In genomic region chr17:3260600-3260999, GRCh38 we compare ENCODE assay signal across 36 cellular contexts. TPM values are rescaled to one million over a fixed set of nuclear protein-coding genes. Genes with fewer than 3 reads are reported as not detected.
"Had no signal": no experiment of that assay in that cellular context is flagged by ENCODE, and none has a peak within 500 bp of the region (broad histone marks: within the 10 kb centered on the region; RNA-seq: fewer than 3 reads in every experiment).

No MANE protein-coding gene starts in this region.

- H3K27me3 ChIP-seq: ascending aorta, breast epithelium had no signal

- DNase-seq: activated B cell treated with CpG ODN at 0.5 μM for 24 hours; activated CD4-positive, alpha-beta T cell treated with anti-CD3 and anti-CD28 coated beads for 4 hours; activated CD4-positive, CD25-positive, alpha-beta regulatory T cell treated with anti-CD3 and anti-CD28 coated beads, Interleukin-2, amount 50 U/mL, for 72 hours; activated CD8-positive, alpha-beta T cell treated with anti-CD3 and anti-CD28 coated beads for 36 hours; activated gamma-delta T cell; activated naive CD4-positive, alpha-beta T cell treated with Interleukin-2 at 50 U/mL for 16 hours; activated naive CD8-positive, alpha-beta T cell treated with anti-CD3 and anti-CD28 coated beads, Interleukin-2, amount 10 ng/mL, durations not matched to agents 7 days and 5 days; activated T-cell treated with anti-CD3 and anti-CD28 coated beads, Interleukin-2, amount 50 U/mL, for 1 hour; activated T-cell treated with anti-CD3 and anti-CD28 coated beads, Interleukin-2, amount 50 U/mL, for 72 hours; amygdala; MM.1S; MV-4-11; NCI-H1092; NCI-H1436 treated with DMSO at 0.1 percent for 48 hours; NCI-H1694 treated with DMSO at 0.1 percent for 48 hours; NCI-H2029; NCI-H345; NCI-H524 treated with DMSO at 0.1 percent for 48 hours; PC-9; Right ventricle myocardium superior; SW 1271; T-helper 1 cell; T-helper 2 cell; T-helper 9 cell had no signal

- H3K36me3 ChIP-seq: ascending aorta, breast epithelium had no signal

- H3K4me3 Mint-ChIP-seq: activated B cell treated with CpG ODN at 0.5 μM for 24 hours; activated CD8-positive, alpha-beta T cell treated with anti-CD3 and anti-CD28 coated beads for 36 hours; activated naive CD4-positive, alpha-beta T cell treated with anti-CD3 and anti-CD28 coated beads, Interleukin-2, amount 50 U/mL, for 24 hours; activated naive CD8-positive, alpha-beta T cell treated with anti-CD3 and anti-CD28 coated beads, Interleukin-2, amount 10 ng/mL, durations not matched to agents 7 days and 5 days; activated T-cell treated with anti-CD3 and anti-CD28 coated beads, Interleukin-2, amount 50 U/mL, for 72 hours had no signal

- H3K27ac Mint-ChIP-seq: activated B cell treated with CpG ODN at 0.5 μM for 24 hours; activated CD8-positive, alpha-beta T cell treated with anti-CD3 and anti-CD28 coated beads for 36 hours; activated naive CD4-positive, alpha-beta T cell treated with anti-CD3 and anti-CD28 coated beads, Interleukin-2, amount 50 U/mL, for 24 hours; activated naive CD8-positive, alpha-beta T cell treated with anti-CD3 and anti-CD28 coated beads, Interleukin-2, amount 10 ng/mL, durations not matched to agents 7 days and 5 days; activated T-helper 2 cell treated with anti-CD3 and anti-CD28 coated beads, Interferon-gamma antibody, Interleukin-2, Interleukin-4, amounts not matched to agents 10 μg/mL and 5 μg/mL and 100 μg/mL, durations not matched to agents 14 hours and 24 hours and 36 hours had no signal

- H3K36me3 Mint-ChIP-seq: activated naive CD4-positive, alpha-beta T cell treated with anti-CD3 and anti-CD28 coated beads, Interleukin-2, amount 50 U/mL, for 24 hours; activated naive CD8-positive, alpha-beta T cell treated with anti-CD3 and anti-CD28 coated beads, Interleukin-2, amount 10 ng/mL, durations not matched to agents 7 days and 5 days had no signal

- H3K9me3 ChIP-seq: ascending aorta, breast epithelium had no signal

- H3K4me3 ChIP-seq: ascending aorta, breast epithelium, PC-9 had no signal

- H3K27me3 Mint-ChIP-seq: activated B cell treated with CpG ODN at 0.5 μM for 24 hours; activated naive CD4-positive, alpha-beta T cell treated with anti-CD3 and anti-CD28 coated beads, Interleukin-2, amount 50 U/mL, for 24 hours had no signal

- H3K4me1 Mint-ChIP-seq: activated B cell treated with CpG ODN at 0.5 μM for 24 hours; activated naive CD4-positive, alpha-beta T cell treated with anti-CD3 and anti-CD28 coated beads, Interleukin-2, amount 50 U/mL, for 24 hours; activated naive CD8-positive, alpha-beta T cell treated with anti-CD3 and anti-CD28 coated beads, Interleukin-2, amount 10 ng/mL, durations not matched to agents 7 days and 5 days had no signal

- ATAC-seq: activated CD8-positive, alpha-beta T cell treated with anti-CD3 and anti-CD28 coated beads for 36 hours; activated T-cell treated with anti-CD3 and anti-CD28 coated beads, Interleukin-2, amount 50 U/mL, for 72 hours had no signal

- H3K9me3 Mint-ChIP-seq: activated B cell treated with CpG ODN at 0.5 μM for 24 hours; activated CD8-positive, alpha-beta T cell treated with anti-CD3 and anti-CD28 coated beads for 36 hours; activated naive CD4-positive, alpha-beta T cell treated with anti-CD3 and anti-CD28 coated beads, Interleukin-2, amount 50 U/mL, for 24 hours; activated naive CD8-positive, alpha-beta T cell treated with anti-CD3 and anti-CD28 coated beads, Interleukin-2, amount 10 ng/mL, durations not matched to agents 7 days and 5 days; activated T-cell treated with anti-CD3 and anti-CD28 coated beads, Interleukin-2, amount 50 U/mL, for 72 hours; activated T-helper 2 cell treated with anti-CD3 and anti-CD28 coated beads, Interferon-gamma antibody, Interleukin-2, Interleukin-4, amounts not matched to agents 10 μg/mL and 5 μg/mL and 100 μg/mL, durations not matched to agents 14 hours and 24 hours and 36 hours had no signal

- H3K27ac ChIP-seq: ascending aorta, breast epithelium, KMS-11, PC-9, RWPE1, VCaP had no signal

- H3K4me1 ChIP-seq: ascending aorta, breast epithelium had no signal

RNA-seq across cellular contexts. Expression of gene OR3A1, which starts 37.6 kb away (rescaled TPM):
- total RNA-seq: activated T-helper 2 cell treated with anti-CD3 and anti-CD28 coated beads, Interferon-gamma antibody, Interleukin-2, Interleukin-4, amounts not matched to agents 10 μg/mL and 5 μg/mL and 100 μg/mL, durations not matched to agents 14 hours and 24 hours and 36 hours; ascending aorta; breast epithelium; cardiac septum; LHCN-M2; NCI-H460; OCI-LY7; PC-9; Right ventricle myocardium superior had no signal

RNA-seq across cellular contexts. Expression of gene OR1A1, which starts 53.1 kb away (rescaled TPM):
- total RNA-seq: activated B cell treated with CpG ODN at 0.5 μM for 24 hours; activated CD8-positive, alpha-beta memory T cell treated with anti-CD3 and anti-CD28 coated beads for 36 hours; activated CD8-positive, alpha-beta T cell treated with anti-CD3 and anti-CD28 coated beads for 36 hours; activated naive CD8-positive, alpha-beta T cell treated with anti-CD3 and anti-CD28 coated beads, Interleukin-2, amount 10 ng/mL, durations not matched to agents 7 days and 5 days; activated T-cell treated with anti-CD3 and anti-CD28 coated beads, Interleukin-2, amount 50 U/mL, for 72 hours; activated T-helper 2 cell treated with anti-CD3 and anti-CD28 coated beads, Interferon-gamma antibody, Interleukin-2, Interleukin-4, amounts not matched to agents 10 μg/mL and 5 μg/mL and 100 μg/mL, durations not matched to agents 14 hours and 24 hours and 36 hours; ascending aorta; breast epithelium; cardiac septum; LHCN-M2; NCI-H460; OCI-LY7; PC-9; Right ventricle myocardium superior had no signal
